Comparison of ENCODE assay signal across 15 cellular contexts in genomic region chr3:55476515-55476914, GRCh38. TPM values are rescaled to one million over a fixed set of nuclear protein-coding genes. Genes with fewer than 3 reads are reported as not detected.
A peak's percentile ranks its signal among the peaks of the same experiment; 100 is the strongest.
DNase-seq lines count a peak whose midpoint lies in the region; ATAC-seq and TF ChIP-seq lines count a peak whose summit lies in the region.
"Had no signal": no experiment of that assay in that cellular context is flagged by ENCODE, and none has a peak within 500 bp of the region (broad histone marks: within the 10 kb centered on the region; RNA-seq: fewer than 3 reads in every experiment).

No MANE protein-coding gene starts in this region.

- H3K27me3 ChIP-seq in upper lobe of right lung, result peaks cover 28% of the 10 kb centered on the region

- no peaks in the 10 kb centered on the region for H3K4me1 ChIP-seq in upper lobe of right lung

- ATAC-seq in SK-N-SH treated with all-trans-retinoic acid at 6 μM for 48 hours (peak; percentile 62), upper lobe of right lung (no peak)

- no peak overlapping the region for H3K27ac ChIP-seq in upper lobe of right lung

- TF ChIP-seq CTCF in fibroblast of the aortic adventitia (IDR thresholded peaks at IDR 0.05; ENCODE audit: insufficient read depth, low read length) (no peak), upper lobe of right lung (IDR thresholded peaks at IDR 0.05) (no peak)

- no peaks in the 10 kb centered on the region for H3K9me3 ChIP-seq in upper lobe of right lung

- H3K4me3 ChIP-seq in fibroblast of the aortic adventitia (ENCODE audit: low read depth, low read length), result no peak overlapping the region
- H3K4me3 ChIP-seq in upper lobe of right lung, result no peak overlapping the region

- H3K36me3 ChIP-seq in upper lobe of right lung, result no peaks in the 10 kb centered on the region

- intact Hi-C loops in upper lobe of right lung (cut with DNase I), result no loop called here

- peak; percentile 85 for DNase-seq in A172 (ENCODE audit: low spot score)
- peak; percentile 64 for DNase-seq in GM04504 (ENCODE audit: low read depth)
- DNase-seq in fibroblast of the aortic adventitia (ENCODE audit: low read depth), result peak; percentile 73
- no peak for DNase-seq in SIG-M5 (lab: John Stamatoyannopoulos, UW)
- no peak for DNase-seq in upper lobe of right lung
- no peak for DNase-seq in NCI-H2081 treated with DMSO at 0.1 percent for 48 hours (lab: John Stamatoyannopoulos, UW)
- DNase-seq in NCI-H2171 (lab: John Stamatoyannopoulos, UW), result no peak
- DNase-seq: activated effector memory CD4-positive, alpha-beta T cell treated with Interleukin-2 at 50 U/mL for 16 hours; DND-41; KBM-7; NCI-H146; NCI-H82; Right ventricle myocardium superior; stimulated activated CD4-positive, alpha-beta T cell treated with anti-CD3 and anti-CD28 coated beads, Interleukin-12 subunit alpha, Interleukin-12 subunit beta, amount 100 ng/mL, for 4 hours had no signal

TF ChIP-seq in SK-N-SH treated with all-trans-retinoic acid at 6 μM for 48 hours, 23 proteins besides CTCF, POLR2A, EP300 and RAD21:
- no peak for TF ChIP-seq OSR1 (CRISPR knock-in tag; IDR thresholded peaks at IDR 0.05)
- no peak for TF ChIP-seq BACH2 (CRISPR knock-in tag; IDR thresholded peaks at IDR 0.05; ENCODE audit: borderline replicate concordance)
- TF ChIP-seq, protein P1, sequence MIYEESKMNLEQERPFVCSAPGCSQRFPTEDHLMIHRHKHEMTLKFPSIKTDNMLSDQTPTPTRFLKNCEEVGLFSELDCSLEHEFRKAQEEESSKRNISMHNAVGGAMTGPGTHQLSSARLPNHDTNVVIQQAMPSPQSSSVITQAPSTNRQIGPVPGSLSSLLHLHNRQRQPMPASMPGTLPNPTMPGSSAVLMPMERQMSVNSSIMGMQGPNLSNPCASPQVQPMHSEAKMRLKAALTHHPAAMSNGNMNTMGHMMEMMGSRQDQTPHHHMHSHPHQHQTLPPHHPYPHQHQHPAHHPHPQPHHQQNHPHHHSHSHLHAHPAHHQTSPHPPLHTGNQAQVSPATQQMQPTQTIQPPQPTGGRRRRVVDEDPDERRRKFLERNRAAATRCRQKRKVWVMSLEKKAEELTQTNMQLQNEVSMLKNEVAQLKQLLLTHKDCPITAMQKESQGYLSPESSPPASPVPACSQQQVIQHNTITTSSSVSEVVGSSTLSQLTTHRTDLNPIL (CRISPR knock-in tag; IDR thresholded peaks at IDR 0.05; ENCODE audit: low read depth), result no peak
- TF ChIP-seq ZNF70 (CRISPR knock-in tag; IDR thresholded peaks at IDR 0.05), result no peak
- no peak for TF ChIP-seq PPARA (CRISPR knock-in tag; IDR thresholded peaks at IDR 0.05; ENCODE audit: borderline replicate concordance)
- TF ChIP-seq, protein P2, sequence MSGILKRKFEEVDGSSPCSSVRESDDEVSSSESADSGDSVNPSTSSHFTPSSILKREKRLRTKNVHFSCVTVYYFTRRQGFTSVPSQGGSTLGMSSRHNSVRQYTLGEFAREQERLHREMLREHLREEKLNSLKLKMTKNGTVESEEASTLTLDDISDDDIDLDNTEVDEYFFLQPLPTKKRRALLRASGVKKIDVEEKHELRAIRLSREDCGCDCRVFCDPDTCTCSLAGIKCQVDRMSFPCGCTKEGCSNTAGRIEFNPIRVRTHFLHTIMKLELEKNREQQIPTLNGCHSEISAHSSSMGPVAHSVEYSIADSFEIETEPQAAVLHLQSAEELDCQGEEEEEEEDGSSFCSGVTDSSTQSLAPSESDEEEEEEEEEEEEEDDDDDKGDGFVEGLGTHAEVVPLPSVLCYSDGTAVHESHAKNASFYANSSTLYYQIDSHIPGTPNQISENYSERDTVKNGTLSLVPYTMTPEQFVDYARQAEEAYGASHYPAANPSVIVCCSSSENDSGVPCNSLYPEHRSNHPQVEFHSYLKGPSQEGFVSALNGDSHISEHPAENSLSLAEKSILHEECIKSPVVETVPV (CRISPR knock-in tag; IDR thresholded peaks at IDR 0.05), result no peak
- no peak for TF ChIP-seq TCF4 (CRISPR knock-in tag; IDR thresholded peaks at IDR 0.05; ENCODE audit: borderline replicate concordance)
- no peak for TF ChIP-seq ZNF8 (CRISPR knock-in tag; IDR thresholded peaks at IDR 0.05)
- TF ChIP-seq ZFP3 (CRISPR knock-in tag; IDR thresholded peaks at IDR 0.05), result no peak
- no peak for TF ChIP-seq ESRRG (CRISPR knock-in tag; IDR thresholded peaks at IDR 0.05)
- TF ChIP-seq ZFP30 (CRISPR knock-in tag; IDR thresholded peaks at IDR 0.05), result no peak
- TF ChIP-seq CSDC2 (CRISPR knock-in tag; IDR thresholded peaks at IDR 0.05), result no peak
- TF ChIP-seq ZNF565 (CRISPR knock-in tag; conservative IDR thresholded peaks at IDR 0.05; ENCODE audit: low read depth), result no peak
- no peak for TF ChIP-seq RARB (CRISPR knock-in tag; IDR thresholded peaks at IDR 0.05)
- TF ChIP-seq, protein P3, sequence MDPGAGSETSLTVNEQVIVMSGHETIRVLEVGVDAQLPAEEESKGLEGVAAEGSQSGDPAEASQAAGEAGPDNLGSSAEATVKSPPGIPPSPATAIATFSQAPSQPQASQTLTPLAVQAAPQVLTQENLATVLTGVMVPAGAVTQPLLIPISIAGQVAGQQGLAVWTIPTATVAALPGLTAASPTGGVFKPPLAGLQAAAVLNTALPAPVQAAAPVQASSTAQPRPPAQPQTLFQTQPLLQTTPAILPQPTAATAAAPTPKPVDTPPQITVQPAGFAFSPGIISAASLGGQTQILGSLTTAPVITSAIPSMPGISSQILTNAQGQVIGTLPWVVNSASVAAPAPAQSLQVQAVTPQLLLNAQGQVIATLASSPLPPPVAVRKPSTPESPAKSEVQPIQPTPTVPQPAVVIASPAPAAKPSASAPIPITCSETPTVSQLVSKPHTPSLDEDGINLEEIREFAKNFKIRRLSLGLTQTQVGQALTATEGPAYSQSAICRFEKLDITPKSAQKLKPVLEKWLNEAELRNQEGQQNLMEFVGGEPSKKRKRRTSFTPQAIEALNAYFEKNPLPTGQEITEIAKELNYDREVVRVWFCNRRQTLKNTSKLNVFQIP (CRISPR knock-in tag; IDR thresholded peaks at IDR 0.05; ENCODE audit: borderline replicate concordance, low read depth), result no peak
- TF ChIP-seq ZC3H10 (CRISPR knock-in tag; IDR thresholded peaks at IDR 0.05), result no peak
- no peak for TF ChIP-seq ARNTL (CRISPR knock-in tag; IDR thresholded peaks at IDR 0.05; ENCODE audit: borderline replicate concordance, low read depth)

RNA-seq across cellular contexts. Expression of gene WNT5A, which starts 10.6 kb away (rescaled TPM):
- 10.1 and 15.6 TPM in 2 replicates for total RNA-seq in A172 (2014; rRNA removed; shearing (Covaris generic))
- total RNA-seq in fibroblast of the aortic adventitia (ENCODE audit: low replicate concordance), result 5.8 and 42.4 TPM in 2 replicates
- total RNA-seq in upper lobe of right lung, result 24.5 TPM

Comparison
In these comparisons a context has a peak if more than half of its experiments do, and no peak if none do; other contexts are left out.
1. DNase-seq: peak in A172 (single experiment), GM04504 (single experiment) and fibroblast of the aortic adventitia (single experiment); none in SIG-M5 (single experiment), upper lobe of right lung (single experiment), NCI-H2081 treated with DMSO at 0.1 percent for 48 hours (single experiment) and NCI-H2171 (single experiment).